Comparison of ENCODE assay signal across 9 cellular contexts in genomic region chr5:6377121-6377520, GRCh38. TPM values are rescaled to one million over a fixed set of nuclear protein-coding genes. Genes with fewer than 3 reads are reported as not detected.
A peak's percentile ranks its signal among the peaks of the same experiment; 100 is the strongest.
DNase-seq lines count a peak whose midpoint lies in the region; ATAC-seq, FAIRE-seq and TF ChIP-seq lines count a peak whose summit lies in the region.
"Had no signal": no experiment of that assay in that cellular context is flagged by ENCODE, and none has a peak within 500 bp of the region (broad histone marks: within the 10 kb centered on the region; RNA-seq: fewer than 3 reads in every experiment).

No MANE protein-coding gene starts in this region.

- FAIRE-seq in bronchial epithelial cell (lab: Jason Lieb, UNC), result no peak
- FAIRE-seq: endometrium had no signal

- H3K4me1 Mint-ChIP-seq in IgD-negative memory B cell, result peaks cover 10 to 29% (median 27%) of the 10 kb centered on the region in 3 donors

- DNase-seq in bronchial epithelial cell (ENCODE audit: low read depth) (no peak), AG08395 (ENCODE audit: low spot score) (no peak), H7 (no peak)

- no peaks in the 10 kb centered on the region for H3K9me3 Mint-ChIP-seq in IgD-negative memory B cell

- H3K36me3 ChIP-seq in ACC112 (ENCODE audit: insufficient read depth, low read length) (peaks cover 40% of the 10 kb centered on the region), bronchial epithelial cell (ENCODE audit: control insufficient read depth, insufficient read depth, low read length) (peaks cover 22% of the 10 kb centered on the region), muscle layer of colon (ENCODE audit: insufficient read depth, low read length) (peaks cover 46% of the 10 kb centered on the region), H7 (replicated peaks; ENCODE audit: control insufficient read depth, insufficient read depth, low read length) (peaks cover 26% of the 10 kb centered on the region)

- H3K36me3 Mint-ChIP-seq in IgD-negative memory B cell, result peaks cover 8% of the 10 kb centered on the region

- H2AFZ ChIP-seq in ACC112 (ENCODE audit: low read length, unreplicated experiment), result no peak overlapping the region

- TF ChIP-seq CTCF in bronchial epithelial cell (IDR thresholded peaks at IDR 0.05; ENCODE audit: insufficient read depth, low read length, severe bottlenecking), result no peak

- no peak for ATAC-seq in GM21390 (IDR thresholded peaks at IDR 0.05; ENCODE audit: unreplicated experiment)
- no peak for ATAC-seq in HG03354 (IDR thresholded peaks at IDR 0.05; ENCODE audit: poor library complexity, severe bottlenecking, unreplicated experiment)

- peak overlapping the region; percentile 96 to 100 (median 100) for H3K4me3 Mint-ChIP-seq in IgD-negative memory B cell

- H3K27ac Mint-ChIP-seq in IgD-negative memory B cell, result peak overlapping the region in 2 of 3 donors; percentile 73 to 95

- peak overlapping the region; percentile 63 for H3K9ac ChIP-seq in muscle layer of colon (ENCODE audit: low read length)

- no peaks in the 10 kb centered on the region for H3K9me3 ChIP-seq in muscle layer of colon (ENCODE audit: low read length)

- H3K27me3 ChIP-seq in ACC112 (ENCODE audit: insufficient read depth, low read length), result no peaks in the 10 kb centered on the region
- H3K27me3 ChIP-seq in bronchial epithelial cell (ENCODE audit: control insufficient read depth, insufficient read depth, low read length), result no peaks in the 10 kb centered on the region
- H3K27me3 ChIP-seq in muscle layer of colon (ENCODE audit: control insufficient read depth in 1 of 2, insufficient read depth in 2 of 2, low read length in 2 of 2), result no peaks in the 10 kb centered on the region
- no peaks in the 10 kb centered on the region for H3K27me3 ChIP-seq in H7 (ENCODE audit: control insufficient read depth, insufficient read depth, low read length)

- H3K27ac ChIP-seq in ACC112 (ENCODE audit: low read depth, low read length) (0 out of 2 replicates have a peak overlapping the region, but pooled peaks have one; percentile 66), muscle layer of colon (ENCODE audit: low read depth, low read length) (peak overlapping the region; percentile 81)

- peak overlapping the region; percentile 94 for H3K4me3 ChIP-seq in ACC112 (ENCODE audit: low read depth, low read length)
- peak overlapping the region; percentile 92 for H3K4me3 ChIP-seq in bronchial epithelial cell (ENCODE audit: low read depth, low read length)
- peak overlapping the region; percentile 72 to 94 for H3K4me3 ChIP-seq in muscle layer of colon (ENCODE audit: low read depth in 1 of 2, low read length in 2 of 2)
- no peak overlapping the region; the same call in 1 of the 2 replicates for H3K4me3 ChIP-seq in H7 (ENCODE audit: insufficient read depth, low read depth, low read length)

- H3K4me1 ChIP-seq in ACC112 (ENCODE audit: control insufficient read depth, insufficient read depth, low read length, unreplicated experiment) (peaks cover 6% of the 10 kb centered on the region), muscle layer of colon (ENCODE audit: insufficient read depth, low read length) (peaks cover 21% of the 10 kb centered on the region)

- H3K79me2 ChIP-seq in ACC112 (ENCODE audit: control insufficient read depth, insufficient read depth, low read length, unreplicated experiment), result peaks cover 42% of the 10 kb centered on the region

- H3K27me3 Mint-ChIP-seq in IgD-negative memory B cell, result no peaks in the 10 kb centered on the region

RNA-seq across cellular contexts. Expression of gene MED10, which starts 1.2 kb away (rescaled TPM):
- 114 TPM for polyA plus RNA-seq in IgD-negative memory B cell
- 13.2 and 16.3 TPM in 2 replicates for total RNA-seq in bronchial epithelial cell
- 5.7 and 11.6 TPM in 2 replicates for total RNA-seq in H7 (2014; rRNA removed; shearing (Covaris generic))
